Comparison of ENCODE assay signal across 2 cellular contexts in the genomic region with DNA sequence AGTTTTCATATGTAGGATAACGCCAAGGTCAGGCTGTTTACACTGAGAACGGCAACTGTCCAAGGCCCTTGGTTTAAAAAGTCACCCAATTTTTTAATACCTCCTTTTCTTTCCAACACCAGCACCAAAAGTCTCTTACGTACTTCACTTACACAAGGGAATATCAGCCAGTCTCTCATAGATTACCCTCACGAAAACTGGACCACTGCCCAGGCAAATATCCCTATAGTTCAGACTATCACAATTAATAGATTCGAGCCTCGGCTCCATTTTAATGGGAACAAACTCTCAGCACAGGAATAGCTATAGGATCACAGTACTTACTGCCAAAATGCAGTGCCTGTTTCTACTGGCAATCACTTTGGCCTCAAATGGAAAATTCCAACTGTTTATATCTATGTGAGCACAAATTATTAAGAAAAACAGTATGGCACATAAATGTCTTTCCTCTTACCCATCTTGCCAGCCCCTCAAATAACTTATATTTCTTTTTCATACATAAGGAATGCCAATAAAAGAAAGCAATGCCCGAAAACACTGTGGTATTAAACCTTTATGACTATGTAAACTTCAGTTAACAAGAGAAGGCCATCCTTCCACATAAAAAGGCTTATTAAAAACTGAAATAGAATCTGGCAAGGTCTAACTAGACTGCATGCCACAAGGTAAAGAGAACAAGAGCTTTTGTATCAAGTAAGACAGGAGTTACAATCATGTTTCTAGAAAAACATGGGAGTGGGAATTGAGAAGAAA.
TF ChIP-seq lines count a peak whose summit lies in the region.

No MANE protein-coding gene starts in this region.

TF ChIP-seq in liver, 16 proteins besides CTCF, POLR2A, EP300 and RAD21 (continued from another document):
- TF ChIP-seq, protein P1, sequence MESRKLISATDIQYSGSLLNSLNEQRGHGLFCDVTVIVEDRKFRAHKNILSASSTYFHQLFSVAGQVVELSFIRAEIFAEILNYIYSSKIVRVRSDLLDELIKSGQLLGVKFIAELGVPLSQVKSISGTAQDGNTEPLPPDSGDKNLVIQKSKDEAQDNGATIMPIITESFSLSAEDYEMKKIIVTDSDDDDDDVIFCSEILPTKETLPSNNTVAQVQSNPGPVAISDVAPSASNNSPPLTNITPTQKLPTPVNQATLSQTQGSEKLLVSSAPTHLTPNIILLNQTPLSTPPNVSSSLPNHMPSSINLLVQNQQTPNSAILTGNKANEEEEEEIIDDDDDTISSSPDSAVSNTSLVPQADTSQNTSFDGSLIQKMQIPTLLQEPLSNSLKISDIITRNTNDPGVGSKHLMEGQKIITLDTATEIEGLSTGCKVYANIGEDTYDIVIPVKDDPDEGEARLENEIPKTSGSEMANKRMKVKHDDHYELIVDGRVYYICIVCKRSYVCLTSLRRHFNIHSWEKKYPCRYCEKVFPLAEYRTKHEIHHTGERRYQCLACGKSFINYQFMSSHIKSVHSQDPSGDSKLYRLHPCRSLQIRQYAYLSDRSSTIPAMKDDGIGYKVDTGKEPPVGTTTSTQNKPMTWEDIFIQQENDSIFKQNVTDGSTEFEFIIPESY (IDR thresholded peaks at IDR 0.05), result no peak
- TF ChIP-seq, protein P2, sequence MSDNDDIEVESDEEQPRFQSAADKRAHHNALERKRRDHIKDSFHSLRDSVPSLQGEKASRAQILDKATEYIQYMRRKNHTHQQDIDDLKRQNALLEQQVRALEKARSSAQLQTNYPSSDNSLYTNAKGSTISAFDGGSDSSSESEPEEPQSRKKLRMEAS (IDR thresholded peaks at IDR 0.05), result no peak
- TF ChIP-seq NR2F2 (IDR thresholded peaks at IDR 0.05) (no peak), HNF4G (IDR thresholded peaks at IDR 0.05) (no peak), YY1 (IDR thresholded peaks at IDR 0.05) (no peak), EGR1 (IDR thresholded peaks at IDR 0.05; ENCODE audit: low read depth in 2 of 2) (no peak), JUND (IDR thresholded peaks at IDR 0.05) (no peak), FOXA1 (IDR thresholded peaks at IDR 0.05) (no peak), TAF1 (conservative IDR thresholded peaks at IDR 0.05) (no peak), FOXA2 (IDR thresholded peaks at IDR 0.05) (no peak), GABPA (IDR thresholded peaks at IDR 0.05 in 1 of 2, conservative IDR thresholded peaks at IDR 0.05 in 1 of 2) (no peak)
- TF ChIP-seq, protein P3, sequence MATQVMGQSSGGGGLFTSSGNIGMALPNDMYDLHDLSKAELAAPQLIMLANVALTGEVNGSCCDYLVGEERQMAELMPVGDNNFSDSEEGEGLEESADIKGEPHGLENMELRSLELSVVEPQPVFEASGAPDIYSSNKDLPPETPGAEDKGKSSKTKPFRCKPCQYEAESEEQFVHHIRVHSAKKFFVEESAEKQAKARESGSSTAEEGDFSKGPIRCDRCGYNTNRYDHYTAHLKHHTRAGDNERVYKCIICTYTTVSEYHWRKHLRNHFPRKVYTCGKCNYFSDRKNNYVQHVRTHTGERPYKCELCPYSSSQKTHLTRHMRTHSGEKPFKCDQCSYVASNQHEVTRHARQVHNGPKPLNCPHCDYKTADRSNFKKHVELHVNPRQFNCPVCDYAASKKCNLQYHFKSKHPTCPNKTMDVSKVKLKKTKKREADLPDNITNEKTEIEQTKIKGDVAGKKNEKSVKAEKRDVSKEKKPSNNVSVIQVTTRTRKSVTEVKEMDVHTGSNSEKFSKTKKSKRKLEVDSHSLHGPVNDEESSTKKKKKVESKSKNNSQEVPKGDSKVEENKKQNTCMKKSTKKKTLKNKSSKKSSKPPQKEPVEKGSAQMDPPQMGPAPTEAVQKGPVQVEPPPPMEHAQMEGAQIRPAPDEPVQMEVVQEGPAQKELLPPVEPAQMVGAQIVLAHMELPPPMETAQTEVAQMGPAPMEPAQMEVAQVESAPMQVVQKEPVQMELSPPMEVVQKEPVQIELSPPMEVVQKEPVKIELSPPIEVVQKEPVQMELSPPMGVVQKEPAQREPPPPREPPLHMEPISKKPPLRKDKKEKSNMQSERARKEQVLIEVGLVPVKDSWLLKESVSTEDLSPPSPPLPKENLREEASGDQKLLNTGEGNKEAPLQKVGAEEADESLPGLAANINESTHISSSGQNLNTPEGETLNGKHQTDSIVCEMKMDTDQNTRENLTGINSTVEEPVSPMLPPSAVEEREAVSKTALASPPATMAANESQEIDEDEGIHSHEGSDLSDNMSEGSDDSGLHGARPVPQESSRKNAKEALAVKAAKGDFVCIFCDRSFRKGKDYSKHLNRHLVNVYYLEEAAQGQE (IDR thresholded peaks at IDR 0.05), result no peak
- TF ChIP-seq, protein P4, sequence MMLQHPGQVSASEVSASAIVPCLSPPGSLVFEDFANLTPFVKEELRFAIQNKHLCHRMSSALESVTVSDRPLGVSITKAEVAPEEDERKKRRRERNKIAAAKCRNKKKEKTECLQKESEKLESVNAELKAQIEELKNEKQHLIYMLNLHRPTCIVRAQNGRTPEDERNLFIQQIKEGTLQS (IDR thresholded peaks at IDR 0.05), result no peak

TF ChIP-seq in HepG2, 621 proteins besides CTCF, POLR2A, EP300 and RAD21 (continued from another document):
- TF ChIP-seq, protein P5, sequence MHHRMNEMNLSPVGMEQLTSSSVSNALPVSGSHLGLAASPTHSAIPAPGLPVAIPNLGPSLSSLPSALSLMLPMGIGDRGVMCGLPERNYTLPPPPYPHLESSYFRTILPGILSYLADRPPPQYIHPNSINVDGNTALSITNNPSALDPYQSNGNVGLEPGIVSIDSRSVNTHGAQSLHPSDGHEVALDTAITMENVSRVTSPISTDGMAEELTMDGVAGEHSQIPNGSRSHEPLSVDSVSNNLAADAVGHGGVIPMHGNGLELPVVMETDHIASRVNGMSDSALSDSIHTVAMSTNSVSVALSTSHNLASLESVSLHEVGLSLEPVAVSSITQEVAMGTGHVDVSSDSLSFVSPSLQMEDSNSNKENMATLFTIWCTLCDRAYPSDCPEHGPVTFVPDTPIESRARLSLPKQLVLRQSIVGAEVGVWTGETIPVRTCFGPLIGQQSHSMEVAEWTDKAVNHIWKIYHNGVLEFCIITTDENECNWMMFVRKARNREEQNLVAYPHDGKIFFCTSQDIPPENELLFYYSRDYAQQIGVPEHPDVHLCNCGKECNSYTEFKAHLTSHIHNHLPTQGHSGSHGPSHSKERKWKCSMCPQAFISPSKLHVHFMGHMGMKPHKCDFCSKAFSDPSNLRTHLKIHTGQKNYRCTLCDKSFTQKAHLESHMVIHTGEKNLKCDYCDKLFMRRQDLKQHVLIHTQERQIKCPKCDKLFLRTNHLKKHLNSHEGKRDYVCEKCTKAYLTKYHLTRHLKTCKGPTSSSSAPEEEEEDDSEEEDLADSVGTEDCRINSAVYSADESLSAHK (CRISPR knock-in tag; IDR thresholded peaks at IDR 0.05; ENCODE audit: borderline replicate concordance), result no peak
- TF ChIP-seq STAT5B (CRISPR knock-in tag; IDR thresholded peaks at IDR 0.05) (no peak), MAFK (conservative IDR thresholded peaks at IDR 0.05 in 1 of 2, IDR thresholded peaks at IDR 0.05 in 1 of 2; ENCODE audit: low read length in 2 of 2) (no peak), ZNF563 (CRISPR knock-in tag; IDR thresholded peaks at IDR 0.05) (no peak)
